In the genomic region with DNA sequence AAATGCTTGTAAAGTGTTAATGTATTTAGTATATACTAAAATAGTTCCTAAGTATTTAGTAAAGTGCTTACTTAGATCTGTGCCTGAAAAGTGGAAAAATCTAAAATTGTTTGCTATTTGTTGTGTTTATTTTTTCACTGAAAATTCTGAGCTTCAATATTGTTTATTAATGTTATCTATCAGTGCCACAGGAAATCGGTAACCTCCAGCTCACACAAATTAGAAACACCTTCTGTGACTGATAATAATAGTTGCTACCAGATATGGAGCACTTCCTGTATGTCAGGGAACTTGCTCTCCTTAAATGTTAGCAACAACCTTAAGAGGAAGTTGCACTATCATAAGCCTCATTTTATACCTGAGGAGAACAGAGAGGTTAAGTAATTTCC, we compare ENCODE assay signal across 8 cellular contexts. TPM values are rescaled to one million over a fixed set of nuclear protein-coding genes. Genes with fewer than 3 reads are reported as not detected.
A peak's percentile ranks its signal among the peaks of the same experiment; 100 is the strongest.
DNase-seq lines count a peak whose midpoint lies in the region; ATAC-seq lines count a peak whose summit lies in the region.

No MANE protein-coding gene starts in this region.

- no peak for DNase-seq in Right ventricle myocardium inferior (ENCODE audit: missing footprints)
- DNase-seq in cardiac septum (ENCODE audit: low spot score) = no peak
- DNase-seq in activated CD4-positive, alpha-beta memory T cell treated with anti-CD3 and anti-CD28 coated beads, Interleukin-2, amount 10 ng/mL, durations not matched to agents 7 days and 5 days = no peak
- DNase-seq in iPS DF 6.9 (ENCODE audit: low read depth, low spot score) = no peak
- DNase-seq in ecto neural progenitor cell (ENCODE audit: low spot score) = no peak
- DNase-seq in HK-2 (ENCODE audit: unreplicated experiment) = no peak

- peak overlapping the region; percentile 90 to 91 for H3K9ac ChIP-seq in stomach smooth muscle (ENCODE audit: low read length in 2 of 2)

- peaks cover 25% of the 10 kb centered on the region for H3K36me3 Mint-ChIP-seq in activated CD4-positive, alpha-beta memory T cell treated with anti-CD3 and anti-CD28 coated beads, Interleukin-2, amount 10 ng/mL, durations not matched to agents 7 days and 5 days (ENCODE audit: low read depth)

- no peaks in the 10 kb centered on the region for H3K9me3 ChIP-seq in iPS DF 6.9 (ENCODE audit: control insufficient read depth, insufficient read depth, low read length)
- H3K9me3 ChIP-seq in stomach smooth muscle (ENCODE audit: control insufficient read depth in 2 of 2, low read length in 2 of 2) = no peaks in the 10 kb centered on the region

- ATAC-seq in Right ventricle myocardium inferior (peak; percentile 12), HG03354 (IDR thresholded peaks at IDR 0.05; ENCODE audit: poor library complexity, severe bottlenecking, unreplicated experiment) (peak; percentile 42)

- H3K36me3 ChIP-seq in iPS DF 6.9 (ENCODE audit: control insufficient read depth, insufficient read depth, low read length) = peaks cover 5% of the 10 kb centered on the region; the same call in 1 of the 2 replicates
- peaks cover 17 to 19% of the 10 kb centered on the region in 2 donors for H3K36me3 ChIP-seq in stomach smooth muscle (ENCODE audit: control insufficient read depth in 2 of 2, insufficient read depth in 2 of 2, low read length in 2 of 2)

- H3K27ac Mint-ChIP-seq in activated CD4-positive, alpha-beta memory T cell treated with anti-CD3 and anti-CD28 coated beads, Interleukin-2, amount 10 ng/mL, durations not matched to agents 7 days and 5 days = peak overlapping the region; percentile 97

- CTCF ChIA-PET in activated CD4-positive, alpha-beta memory T cell treated with anti-CD3 and anti-CD28 coated beads, Interleukin-2, amount 10 ng/mL, durations not matched to agents 7 days and 5 days (lab: Charles Lee) = interaction anchor here (0.6 to 7.8 kb wide), 15 partner anchors 12 to 281 kb away, joined by 3 to 145 read pairs (median 5); a partner anchor contains a TSS

- H3K4me3 ChIP-seq in iPS DF 6.9 (ENCODE audit: low read length) (peak overlapping the region; percentile 94; the same call in 1 of the 2 replicates), stomach smooth muscle (ENCODE audit: low read length in 2 of 2) (peak overlapping the region; percentile 81 to 88)

- no peaks in the 10 kb centered on the region for H3K4me1 ChIP-seq in iPS DF 6.9 (ENCODE audit: control insufficient read depth, insufficient read depth, low read length)
- peaks cover 31% of the 10 kb centered on the region for H3K4me1 ChIP-seq in stomach smooth muscle (ENCODE audit: control insufficient read depth, insufficient read depth, low read length)

- peak overlapping the region; percentile 86 for H3K4me3 Mint-ChIP-seq in activated CD4-positive, alpha-beta memory T cell treated with anti-CD3 and anti-CD28 coated beads, Interleukin-2, amount 10 ng/mL, durations not matched to agents 7 days and 5 days

- H3K27ac ChIP-seq in iPS DF 6.9 (ENCODE audit: low read length) (no peak overlapping the region), stomach smooth muscle (ENCODE audit: low read length) (peak overlapping the region; percentile 96)

- peaks cover 36% of the 10 kb centered on the region for H3K4me1 Mint-ChIP-seq in activated CD4-positive, alpha-beta memory T cell treated with anti-CD3 and anti-CD28 coated beads, Interleukin-2, amount 10 ng/mL, durations not matched to agents 7 days and 5 days

- WGBS in iPS DF 6.9 (ENCODE audit: insufficient coverage, insufficient read length) = no CpG with 5 or more reads among the region's 1 CpG

- intact Hi-C loops in Right ventricle myocardium inferior (cut with DNase I) (loop anchor here (2.0 to 5.0 kb wide), 2 partner anchors 46 to 58 kb away; a partner anchor contains a TSS), cardiac septum (cut with DNase I) (loop anchor here (1.0 to 5.0 kb wide), 2 partner anchors 46 to 111 kb away; a partner anchor contains a TSS)

- H3K27me3 ChIP-seq in iPS DF 6.9 (ENCODE audit: control insufficient read depth, insufficient read depth, low read length) (no peaks in the 10 kb centered on the region), stomach smooth muscle (ENCODE audit: control insufficient read depth in 1 of 2, insufficient read depth in 2 of 2, low read length in 2 of 2) (no peaks in the 10 kb centered on the region)

- no peaks in the 10 kb centered on the region for H3K9me3 Mint-ChIP-seq in activated CD4-positive, alpha-beta memory T cell treated with anti-CD3 and anti-CD28 coated beads, Interleukin-2, amount 10 ng/mL, durations not matched to agents 7 days and 5 days

- no peaks in the 10 kb centered on the region for H3K27me3 Mint-ChIP-seq in activated CD4-positive, alpha-beta memory T cell treated with anti-CD3 and anti-CD28 coated beads, Interleukin-2, amount 10 ng/mL, durations not matched to agents 7 days and 5 days

- POLR2A ChIA-PET in activated CD4-positive, alpha-beta memory T cell treated with anti-CD3 and anti-CD28 coated beads, Interleukin-2, amount 10 ng/mL, durations not matched to agents 7 days and 5 days (lab: Charles Lee) = interaction anchor here (0.7 to 7.7 kb wide), 20 partner anchors 9 to 314 kb away, joined by 3 to 115 read pairs (median 6); a partner anchor contains a TSS

RNA-seq across cellular contexts. Expression of a gene that starts 0.7 kb away (rescaled TPM):
- 59.2 TPM for total RNA-seq in Right ventricle myocardium inferior
- total RNA-seq in cardiac septum = 71.0 TPM
- total RNA-seq in activated CD4-positive, alpha-beta memory T cell treated with anti-CD3 and anti-CD28 coated beads, Interleukin-2, amount 10 ng/mL, durations not matched to agents 7 days and 5 days = 10 to 100 TPM; 88.5 to 98.6 TPM

RNA-seq across cellular contexts. Expression of a gene that starts 12.2 kb away (rescaled TPM):
- not detected for total RNA-seq in Right ventricle myocardium inferior
- 0.19 TPM for total RNA-seq in cardiac septum
- 1 to 10 TPM in 1 of 2 experiments, under 1 TPM in 1; 0.98 to 1.2 TPM for total RNA-seq in activated CD4-positive, alpha-beta memory T cell treated with anti-CD3 and anti-CD28 coated beads, Interleukin-2, amount 10 ng/mL, durations not matched to agents 7 days and 5 days

RNA-seq across cellular contexts. Expression of a gene that starts 34.4 kb away (rescaled TPM):
- total RNA-seq in Right ventricle myocardium inferior (26.0 TPM), cardiac septum (26.1 TPM)
- 1 to 10 TPM; 1.9 to 2.9 TPM for total RNA-seq in activated CD4-positive, alpha-beta memory T cell treated with anti-CD3 and anti-CD28 coated beads, Interleukin-2, amount 10 ng/mL, durations not matched to agents 7 days and 5 days

RNA-seq across cellular contexts. Expression of a gene that starts 41.1 kb away (rescaled TPM):
- 110 TPM for total RNA-seq in Right ventricle myocardium inferior
- total RNA-seq in cardiac septum = 96.7 TPM
- total RNA-seq in activated CD4-positive, alpha-beta memory T cell treated with anti-CD3 and anti-CD28 coated beads, Interleukin-2, amount 10 ng/mL, durations not matched to agents 7 days and 5 days = 100 to 1,000 TPM; 108 to 119 TPM

RNA-seq across cellular contexts. Expression of a gene that starts 48.1 kb away (rescaled TPM):
- total RNA-seq in Right ventricle myocardium inferior (40.3 TPM), cardiac septum (48.1 TPM)
- total RNA-seq in activated CD4-positive, alpha-beta memory T cell treated with anti-CD3 and anti-CD28 coated beads, Interleukin-2, amount 10 ng/mL, durations not matched to agents 7 days and 5 days = 10 to 100 TPM; 71.8 to 73.5 TPM
